Comparison of ENCODE assay signal across 22 cellular contexts in genomic region chr11:72067266-72067665, GRCh38. TPM values are rescaled to one million over a fixed set of nuclear protein-coding genes. Genes with fewer than 3 reads are reported as not detected.
DNase-seq lines count a peak whose midpoint lies in the region; ATAC-seq and TF ChIP-seq lines count a peak whose summit lies in the region.
"Had no signal": no experiment of that assay in that cellular context is flagged by ENCODE, and none has a peak within 500 bp of the region (broad histone marks: within the 10 kb centered on the region; RNA-seq: fewer than 3 reads in every experiment).

No MANE protein-coding gene starts in this region.

- no peaks in the 10 kb centered on the region for H3K27me3 Mint-ChIP-seq in MCF 10A (ENCODE audit: insufficient read depth, unreplicated experiment)
- H3K27me3 Mint-ChIP-seq in endothelial cell (ENCODE audit: unreplicated experiment): peaks cover 5% of the 10 kb centered on the region
- H3K27me3 Mint-ChIP-seq: activated CD4-positive, alpha-beta T cell treated with anti-CD3 and anti-CD28 coated beads for 36 hours; activated naive CD4-positive, alpha-beta T cell treated with anti-CD3 and anti-CD28 coated beads, Interleukin-2, amount 50 U/mL, for 24 hours; effector memory CD8-positive, alpha-beta T cell had no signal

- CTCF ChIA-PET in MCF 10A (lab: Yijun Ruan, JAX): interaction anchor here (0.9 to 1.5 kb wide), 5 partner anchors 11 to 364 kb away, joined by 3 to 5 read pairs (median 3); partner anchors contain the start of gene ANAPC15
- CTCF ChIA-PET in mammary epithelial cell (lab: Charles Lee; ENCODE audit: low non-redundant PET): no interaction called here
- CTCF ChIA-PET in A673 (lab: Charles Lee): no interaction called here

- TF ChIP-seq POLR2A in uterus (IDR thresholded peaks at IDR 0.05): no peak

- H3K27me3 ChIP-seq in mammary epithelial cell (ENCODE audit: insufficient read depth, low read length) (no peaks in the 10 kb centered on the region), osteoblast (ENCODE audit: insufficient read depth, low read length) (no peaks in the 10 kb centered on the region), uterus (no peaks in the 10 kb centered on the region), A673 (replicated peaks; ENCODE audit: insufficient read depth, low read depth, low read length, poor library complexity) (no peaks in the 10 kb centered on the region)
- H3K27me3 ChIP-seq: MG63, SJCRH30 had no signal

- H3K4me1 Mint-ChIP-seq in MCF 10A (ENCODE audit: insufficient read depth, unreplicated experiment) (peaks cover 54% of the 10 kb centered on the region), endothelial cell (ENCODE audit: unreplicated experiment) (peaks cover 50% of the 10 kb centered on the region)

- H3K27ac ChIP-seq in mammary epithelial cell (ENCODE audit: insufficient read depth, low read depth, low read length) (no peak overlapping the region), osteoblast (ENCODE audit: low read depth, low read length) (peak overlapping the region; percentile 28), uterus (peak overlapping the region; percentile 44 to 82), A673 (ENCODE audit: low read depth, low read length, poor library complexity, severe bottlenecking) (no peak overlapping the region)
- H3K27ac ChIP-seq: SJCRH30 had no signal

- no peak for ATAC-seq in omental fat pad (ENCODE audit: low FRiP score)
- ATAC-seq: activated CD4-positive, alpha-beta T cell treated with anti-CD3 and anti-CD28 coated beads for 36 hours; effector memory CD8-positive, alpha-beta T cell had no signal

- POLR2A ChIA-PET in MCF 10A (lab: Yijun Ruan, JAX) (interaction anchor here (0.7 to 15.4 kb wide), 6 partner anchors 7 to 1674 kb away, joined by 3 to 282 read pairs (median 3); partner anchors contain the start of gene NUMA1), A673 (lab: Charles Lee; ENCODE audit: low non-redundant PET) (no interaction called here)

- H3K4me1 ChIP-seq in mammary epithelial cell (ENCODE audit: insufficient read depth, low read length): peaks cover 37% of the 10 kb centered on the region
- H3K4me1 ChIP-seq in osteoblast (ENCODE audit: insufficient read depth, low read length): peaks cover 46% of the 10 kb centered on the region
- H3K4me1 ChIP-seq in uterus: peaks cover 0 to 15% of the 10 kb centered on the region in 2 donors
- H3K4me1 ChIP-seq in A673 (ENCODE audit: insufficient read depth, low read length, poor library complexity, severe bottlenecking): peaks cover 21% of the 10 kb centered on the region
- H3K4me1 ChIP-seq: HAP-1 had no signal

- H3K36me3 Mint-ChIP-seq in MCF 10A (ENCODE audit: insufficient read depth, unreplicated experiment): peaks cover 28% of the 10 kb centered on the region
- peaks cover 5% of the 10 kb centered on the region for H3K36me3 Mint-ChIP-seq in endothelial cell (ENCODE audit: low read depth, unreplicated experiment)

- H3K4me3 ChIP-seq in mammary epithelial cell (replicated peaks in 1 of 3; ENCODE audit: insufficient read depth in 1 of 3, low read depth in 2 of 3, low read length in 3 of 3) (no peak overlapping the region), osteoblast (ENCODE audit: insufficient read depth, low read length) (no peak overlapping the region), uterus (no peak overlapping the region), A673 (ENCODE audit: low read depth, low read length, poor library complexity, severe bottlenecking) (no peak overlapping the region)
- H3K4me3 ChIP-seq: HAP-1, MG63, SJCRH30 had no signal

- TF ChIP-seq CTCF in MCF 10A (IDR thresholded peaks at IDR 0.05; ENCODE audit: unreplicated experiment) (no peak), mammary epithelial cell (conservative IDR thresholded peaks at IDR 0.05 in 1 of 2, IDR thresholded peaks at IDR 0.05 in 1 of 2; ENCODE audit: extremely low read depth in 1 of 2, insufficient read depth in 1 of 2, low read depth in 1 of 2, low read length in 2 of 2) (no peak), endothelial cell (IDR thresholded peaks at IDR 0.05; ENCODE audit: unreplicated experiment) (no peak), osteoblast (IDR thresholded peaks at IDR 0.05; ENCODE audit: extremely low read depth, low read depth, low read length) (no peak), uterus (IDR thresholded peaks at IDR 0.05) (no peak), A673 (conservative IDR thresholded peaks at IDR 0.05; ENCODE audit: low read depth, low read length) (no peak), omental fat pad (IDR thresholded peaks at IDR 0.05) (no peak)

- in situ Hi-C loops in mammary epithelial cell (cut with MboI; ENCODE audit: low sequenced_read_pairs in 2 of 2): no loop called here

- dilution Hi-C loops in mammary epithelial cell (cut with HindIII; ENCODE audit: low sequenced_read_pairs): no loop called here

- no TSS peak for BruUV-seq in MCF 10A (replicated peaks; lab: Mats Ljungman, UMichigan)
- no TSS peak for BruUV-seq in mammary epithelial cell (replicated peaks; lab: Mats Ljungman, UMichigan)
- BruUV-seq in A673 (replicated peaks; lab: Mats Ljungman, UMichigan): no TSS peak

- H3K4me2 ChIP-seq in mammary epithelial cell (ENCODE audit: insufficient read depth, low read depth, low read length): no peak overlapping the region
- peak overlapping the region; percentile 24 for H3K4me2 ChIP-seq in osteoblast (ENCODE audit: insufficient read depth, low read length)

- no peak for DNase-seq in MCF 10A (ENCODE audit: unreplicated experiment)
- DNase-seq in mammary epithelial cell: no peak
- no peak for DNase-seq in endothelial cell (ENCODE audit: low spot score)
- no peak for DNase-seq in osteoblast (ENCODE audit: insufficient read length, low spot score, missing footprints)
- no peak for DNase-seq in uterus
- no peak for DNase-seq in NCI-H1930 (lab: John Stamatoyannopoulos, UW)
- no peak for DNase-seq in A673 (ENCODE audit: low spot score)
- no peak for DNase-seq in omental fat pad (ENCODE audit: low spot score)
- DNase-seq: activated CD4-positive, alpha-beta T cell treated with anti-CD3 and anti-CD28 coated beads for 36 hours; activated CD8-positive, alpha-beta memory T cell treated with anti-CD3 and anti-CD28 coated beads, Interleukin-2, amount 50 U/mL, for 48 hours; COR-L47; effector memory CD8-positive, alpha-beta T cell; foreskin melanocyte; MG63; NCI-H187; NCI-H524 treated with DMSO at 0.1 percent for 48 hours; SJCRH30 had no signal

- H3K36me3 ChIP-seq in mammary epithelial cell (ENCODE audit: insufficient read depth, low read length) (peaks cover 3% of the 10 kb centered on the region), osteoblast (ENCODE audit: insufficient read depth, low read length) (peaks cover 11% of the 10 kb centered on the region), uterus (no peaks in the 10 kb centered on the region), A673 (ENCODE audit: insufficient read depth, low read length, poor library complexity, severe bottlenecking) (peaks cover 21% of the 10 kb centered on the region)

- H4K20me1 ChIP-seq in mammary epithelial cell (ENCODE audit: insufficient read depth, low read length) (no peaks in the 10 kb centered on the region), osteoblast (ENCODE audit: insufficient read depth, low read length) (no peaks in the 10 kb centered on the region)

- H3K4me3 Mint-ChIP-seq in MCF 10A (ENCODE audit: unreplicated experiment) (no peak overlapping the region), endothelial cell (ENCODE audit: unreplicated experiment) (no peak overlapping the region)
- H3K4me3 Mint-ChIP-seq: activated CD4-positive, alpha-beta T cell treated with anti-CD3 and anti-CD28 coated beads for 36 hours; activated naive CD4-positive, alpha-beta T cell treated with anti-CD3 and anti-CD28 coated beads, Interleukin-2, amount 50 U/mL, for 24 hours; effector memory CD8-positive, alpha-beta T cell had no signal

- no peak overlapping the region for H2AFZ ChIP-seq in mammary epithelial cell (ENCODE audit: low read depth, low read length)
- peak overlapping the region; percentile 45 for H2AFZ ChIP-seq in osteoblast (ENCODE audit: low read length)

- intact Hi-C loops in MCF 10A (cut with micrococcal nuclease): no loop called here
- intact Hi-C loops in mammary epithelial cell (cut with micrococcal nuclease): no loop called here
- intact Hi-C loops in uterus (cut with DNase I; ENCODE audit: low total_unique reads): no loop called here
- intact Hi-C loops in A673 (cut with micrococcal nuclease; ENCODE audit: unreplicated experiment): no loop called here

- peak overlapping the region; percentile 96 for H3K27ac Mint-ChIP-seq in MCF 10A (ENCODE audit: low read depth, unreplicated experiment)
- peak overlapping the region; percentile 70 for H3K27ac Mint-ChIP-seq in endothelial cell (ENCODE audit: unreplicated experiment)
- H3K27ac Mint-ChIP-seq: activated CD4-positive, alpha-beta T cell treated with anti-CD3 and anti-CD28 coated beads for 36 hours; activated naive CD4-positive, alpha-beta T cell treated with anti-CD3 and anti-CD28 coated beads, Interleukin-2, amount 50 U/mL, for 24 hours had no signal

- H3K79me2 ChIP-seq in mammary epithelial cell (ENCODE audit: insufficient read depth, low read length): peaks cover 89% of the 10 kb centered on the region
- peaks cover 71% of the 10 kb centered on the region for H3K79me2 ChIP-seq in osteoblast (ENCODE audit: insufficient read depth, low read length)

- H3K9me3 ChIP-seq in mammary epithelial cell (replicated peaks; ENCODE audit: insufficient read depth, low read length) (no peaks in the 10 kb centered on the region), osteoblast (ENCODE audit: low read depth, low read length) (no peaks in the 10 kb centered on the region), uterus (no peaks in the 10 kb centered on the region), A673 (ENCODE audit: low read depth, low read length, poor library complexity, severe bottlenecking) (no peaks in the 10 kb centered on the region)
- H3K9me3 ChIP-seq: HAP-1, MG63, SJCRH30 had no signal

- H3K9me3 Mint-ChIP-seq in MCF 10A (ENCODE audit: unreplicated experiment) (no peaks in the 10 kb centered on the region), endothelial cell (ENCODE audit: unreplicated experiment) (no peaks in the 10 kb centered on the region)
- H3K9me3 Mint-ChIP-seq: activated naive CD4-positive, alpha-beta T cell treated with anti-CD3 and anti-CD28 coated beads, Interleukin-2, amount 50 U/mL, for 24 hours; effector memory CD8-positive, alpha-beta T cell had no signal

- H3K9ac ChIP-seq in mammary epithelial cell (ENCODE audit: insufficient read depth, low read length): no peak overlapping the region

RNA-seq across cellular contexts. Expression of gene NUMA1, which starts 13.1 kb away (rescaled TPM):
- total RNA-seq in MCF 10A (2022): 109 and 113 TPM in 2 replicates
- 100 to 1,000 TPM; 126 to 175 TPM for total RNA-seq in mammary epithelial cell
- polyA plus RNA-seq in mammary epithelial cell: 74.4 TPM
- polyA minus RNA-seq in mammary epithelial cell: 264 TPM
- total RNA-seq in endothelial cell (ENCODE audit: unreplicated experiment): 173 TPM
- total RNA-seq in osteoblast: 176 and 182 TPM in 2 replicates
- total RNA-seq in uterus: 100 to 1,000 TPM; 159 to 365 (median 303) TPM
- 216 and 231 TPM in 2 replicates for total RNA-seq in A673 (2021)
- 100 to 1,000 TPM; 113 to 270 (median 159) TPM for total RNA-seq in omental fat pad

RNA-seq across cellular contexts. Expression of gene LRRC51, which starts 13.4 kb away (rescaled TPM):
- total RNA-seq in MCF 10A (2022) (9.3 and 9.5 TPM in 2 replicates), mammary epithelial cell (10 to 100 TPM in 1 of 2 donors, 1 to 10 TPM in 1; 4.3 to 10.3 TPM), endothelial cell (ENCODE audit: unreplicated experiment) (5.8 TPM), osteoblast (5.1 and 6.2 TPM in 2 replicates), uterus (10 to 100 TPM in 1 of 4 donors, 1 to 10 TPM in 2, not detected in 1; 3.8 to 10.2 (median 9.6) TPM), A673 (2021) (13.9 and 16.7 TPM in 2 replicates), omental fat pad (1 to 10 TPM; 4.0 to 10.0 (median 5.4) TPM)
- polyA plus RNA-seq in mammary epithelial cell: 9.0 TPM
- polyA minus RNA-seq in mammary epithelial cell: 2.7 TPM

RNA-seq across cellular contexts. Expression of gene LAMTOR1, which starts 35.8 kb away (rescaled TPM):
- total RNA-seq in MCF 10A (2022) (76.9 and 82.4 TPM in 2 replicates), mammary epithelial cell (100 to 1,000 TPM; 105 to 183 TPM), endothelial cell (ENCODE audit: unreplicated experiment) (105 TPM), osteoblast (131 and 138 TPM in 2 replicates), uterus (100 to 1,000 TPM in 1 of 4 donors, 10 to 100 TPM in 3; 46.0 to 115 (median 91.5) TPM), A673 (2021) (90.9 and 101 TPM in 2 replicates), omental fat pad (100 to 1,000 TPM in 2 of 4 donors, 10 to 100 TPM in 2; 88.7 to 137 (median 111) TPM)
- polyA plus RNA-seq in mammary epithelial cell: 175 TPM
- polyA minus RNA-seq in mammary epithelial cell: 96.7 TPM

RNA-seq across cellular contexts. Expression of gene TOMT, which starts 38.5 kb away (rescaled TPM):
- total RNA-seq in MCF 10A (2022) (not detected in 2 replicates), mammary epithelial cell (under 1 TPM in 1 of 2 donors, not detected in 1; 0.17 TPM), endothelial cell (ENCODE audit: unreplicated experiment) (not detected), osteoblast (not detected in 2 replicates), uterus (not detected), A673 (2021) (not detected in 2 replicates), omental fat pad (not detected)
- not detected for polyA plus RNA-seq in mammary epithelial cell
- polyA minus RNA-seq in mammary epithelial cell: not detected
- total RNA-seq: activated CD4-positive, alpha-beta T cell treated with anti-CD3 and anti-CD28 coated beads for 36 hours; mesenteric fat pad; OCI-LY7; osteocyte; SJCRH30 had no signal

RNA-seq across cellular contexts. Expression of gene ANAPC15, which starts 45.2 kb away (rescaled TPM):
- total RNA-seq in MCF 10A (2022) (52.2 and 63.6 TPM in 2 replicates), mammary epithelial cell (10 to 100 TPM; 21.7 to 64.8 TPM), endothelial cell (ENCODE audit: unreplicated experiment) (36.5 TPM), osteoblast (21.7 and 23.0 TPM in 2 replicates), uterus (10 to 100 TPM in 2 of 4 donors, 1 to 10 TPM in 2; 6.5 to 56.9 (median 20.7) TPM), A673 (2021) (57.2 and 58.9 TPM in 2 replicates), omental fat pad (10 to 100 TPM; 13.2 to 26.9 (median 22.8) TPM)
- 92.2 TPM for polyA plus RNA-seq in mammary epithelial cell
- polyA minus RNA-seq in mammary epithelial cell: 17.7 TPM

Comparison
In these comparisons a context has a peak if more than half of its experiments do, and no peak if none do; other contexts are left out.
1. H3K27ac ChIP-seq: peak in osteoblast (single experiment) and uterus (2 of 2); none in mammary epithelial cell (single experiment) and A673 (single experiment).